Comparison of ENCODE assay signal across 29 cellular contexts in the genomic region with DNA sequence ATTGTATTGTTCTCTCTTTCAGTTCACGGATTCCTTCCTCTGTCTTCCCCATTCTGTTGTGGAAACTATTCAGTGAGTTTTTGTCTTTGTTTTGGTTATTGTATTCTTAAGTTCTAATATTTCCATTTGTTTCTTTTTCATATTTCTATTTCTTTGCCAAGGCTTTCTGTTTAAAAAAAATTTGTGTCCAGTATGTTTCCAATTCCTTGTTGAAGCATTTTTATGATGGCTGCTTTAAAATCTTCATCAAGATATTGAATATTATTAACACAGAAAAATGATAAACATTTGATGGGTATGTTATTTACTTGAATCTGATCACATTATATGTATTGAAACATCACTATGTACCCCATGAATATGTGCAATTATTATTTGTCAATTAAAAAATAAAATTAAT.
"Had no signal": no experiment of that assay in that cellular context is flagged by ENCODE, and none has a peak within 500 bp of the region (broad histone marks: within the 10 kb centered on the region; RNA-seq: fewer than 3 reads in every experiment).

No MANE protein-coding gene starts in this region.

- H3K36me3 ChIP-seq: adrenal gland, esophagus squamous epithelium, heart left ventricle, WERI-Rb-1 had no signal

- FAIRE-seq: colon, endothelial cell of umbilical vein had no signal

- ATAC-seq: activated CD4-positive, CD25-positive, alpha-beta regulatory T cell treated with anti-CD3 and anti-CD28 coated beads, Interleukin-2, amount 50 U/mL, for 24 hours; activated CD8-positive, alpha-beta T cell treated with anti-CD3 and anti-CD28 coated beads for 36 hours; activated naive CD8-positive, alpha-beta T cell treated with anti-CD3 and anti-CD28 coated beads, Interleukin-2, amount 50 U/mL, for 24 hours; body of pancreas; effector memory CD8-positive, alpha-beta T cell; heart left ventricle had no signal

- H3K4me1 ChIP-seq: adrenal gland, body of pancreas, esophagus squamous epithelium, heart left ventricle had no signal

- H3K4me3 ChIP-seq: adrenal gland, body of pancreas, esophagus squamous epithelium, heart left ventricle had no signal

- H3K27ac ChIP-seq: adrenal gland, body of pancreas, epithelial cell of prostate, esophagus squamous epithelium, heart left ventricle, WERI-Rb-1 had no signal

- DNase-seq: activated B cell treated with CpG ODN at 0.5 μM for 24 hours; activated CD4-positive, alpha-beta T cell treated with anti-CD3 and anti-CD28 coated beads for 48 hours; activated CD4-positive, alpha-beta T cell treated with anti-CD3 and anti-CD28 coated beads, Interleukin-2, amount 50 U/mL, for 1 hour; activated CD4-positive, alpha-beta T cell treated with anti-CD3 and anti-CD28 coated beads, Interleukin-2, amount 50 U/mL, for 48 hours; activated CD8-positive, alpha-beta memory T cell treated with anti-CD3 and anti-CD28 coated beads for 24 hours; activated CD8-positive, alpha-beta T cell treated with anti-CD3 and anti-CD28 coated beads for 36 hours; activated gamma-delta T cell; activated naive CD4-positive, alpha-beta T cell treated with anti-CD3 and anti-CD28 coated beads, Interleukin-2, amount 50 U/mL, for 16 hours; activated naive CD4-positive, alpha-beta T cell treated with Interleukin-2 at 50 U/mL for 16 hours; activated naive CD8-positive, alpha-beta T cell treated with anti-CD3 and anti-CD28 coated beads, Interleukin-2, amount 50 U/mL, for 24 hours; activated T-cell treated with anti-CD3 and anti-CD28 coated beads, Interleukin-2, amount 50 U/mL, for 48 hours; amygdala; aorta; body of pancreas; caudate nucleus; cortex of kidney; dermis blood vessel endothelial cell; effector CD4-positive, alpha-beta T cell; effector memory CD8-positive, alpha-beta T cell; esophagus squamous epithelium; foreskin melanocyte; glutamatergic neuron; heart left ventricle; WERI-Rb-1 had no signal

- H3K9me3 ChIP-seq: body of pancreas had no signal

- H3K27me3 ChIP-seq: adrenal gland, body of pancreas, esophagus squamous epithelium, heart left ventricle had no signal
